11 cellular contexts compared by ENCODE assay signal in genomic region chr20:1491281-1491840, GRCh38. TPM values are rescaled to one million over a fixed set of nuclear protein-coding genes. Genes with fewer than 3 reads are reported as not detected.
DNase-seq lines count a peak whose midpoint lies in the region; ATAC-seq and TF ChIP-seq lines count a peak whose summit lies in the region.
"Had no signal": no experiment of that assay in that cellular context is flagged by ENCODE, and none has a peak within 500 bp of the region (broad histone marks: within the 10 kb centered on the region; RNA-seq: fewer than 3 reads in every experiment).

TSS of gene SIRPB2 (minus strand) at chr20:1491420. CDS start at chr20:1491359, 61 bp downstream.

- H3K4me2 ChIP-seq in hepatocyte = no peak within 1 kb of the TSS

- no peaks in the 10 kb centered on the region for H3K79me2 ChIP-seq in hepatocyte

- TF ChIP-seq POLR2A in heart left ventricle (IDR thresholded peaks at IDR 0.05) = peak in 1 of 2 donors; percentile 31

- peak; percentile 45 to 88 (median 74) for ATAC-seq in heart left ventricle
- peak in 3 of 4 donors; percentile 33 to 53 (median 43) for ATAC-seq in psoas muscle
- ATAC-seq in WTC11 = no peak
- ATAC-seq in HG02973 (IDR thresholded peaks at IDR 0.05; ENCODE audit: unreplicated experiment) = no peak
- ATAC-seq: left colon had no signal

- CTCF ChIA-PET in WTC11 (lab: Charles Lee) = interaction anchor here (4.7 kb wide), 1 partner anchor 12 kb away, joined by 23 read pairs; no protein-coding TSS in a partner anchor

- H3K9me2 ChIP-seq in hepatocyte (replicated peaks; ENCODE audit: insufficient read depth) = no peaks in the 10 kb centered on the region

- H3K27ac ChIP-seq in heart left ventricle = peak within 1 kb of the TSS in 11 of 12 donors; percentile 18 to 95 (median 46)
- H3K27ac ChIP-seq in psoas muscle = peak within 1 kb of the TSS; percentile 20
- H3K27ac ChIP-seq in hepatocyte = no peak within 1 kb of the TSS

- H3K9me3 ChIP-seq in heart left ventricle = peaks cover 0 to 2% (median 0%) of the 10 kb centered on the region in 12 donors
- H3K9me3 ChIP-seq in psoas muscle = no peaks in the 10 kb centered on the region
- H3K9me3 ChIP-seq in hepatocyte (ENCODE audit: low read depth) = no peaks in the 10 kb centered on the region

- POLR2A ChIA-PET in WTC11 (lab: Charles Lee) = no interaction called here

- H3K36me3 ChIP-seq in heart left ventricle (no peaks in the 10 kb centered on the region), psoas muscle (ENCODE audit: insufficient read depth in 1 of 2, low read depth in 1 of 2) (no peaks in the 10 kb centered on the region), hepatocyte (replicated peaks; ENCODE audit: insufficient read depth, low read depth) (no peaks in the 10 kb centered on the region)

- WGBS in heart left ventricle, 4 donors = 52 to 55% (median 53%) methylated on average over 11 of the region's 11 CpGs
- 55 to 60% (median 57%) methylated on average over 11 of the region's 11 CpGs for WGBS in psoas muscle, 3 donors
- WGBS in hepatocyte (ENCODE audit: low lambda C conversion rate, missing lambda C conversion rate) = 90% methylated on average over 11 of the region's 11 CpGs

- peaks cover 44% of the 10 kb centered on the region for H3K27me3 Mint-ChIP-seq in WTC11 (ENCODE audit: low read depth)

- H3K27me3 ChIP-seq in heart left ventricle (no peaks in the 10 kb centered on the region), psoas muscle (ENCODE audit: insufficient read depth in 3 of 3, low read length in 2 of 3) (peaks cover 0 to 6% (median 0%) of the 10 kb centered on the region in 3 donors), hepatocyte (peaks cover 26% of the 10 kb centered on the region)

- TF ChIP-seq CTCF in heart left ventricle (IDR thresholded peaks at IDR 0.05) (no peak), psoas muscle (IDR thresholded peaks at IDR 0.05) (no peak), WTC11 (IDR thresholded peaks at IDR 0.05) (no peak), hepatocyte (IDR thresholded peaks at IDR 0.05; ENCODE audit: poor library complexity) (no peak)

- no peaks in the 10 kb centered on the region for H3K36me3 Mint-ChIP-seq in WTC11

- H3K4me3 Mint-ChIP-seq in WTC11 = no peak within 1 kb of the TSS

- intact Hi-C loops in heart left ventricle (cut with DNase I) = no loop called here
- intact Hi-C loops in psoas muscle (cut with DNase I) = no loop called here

- no peak within 1 kb of the TSS for H3K27ac Mint-ChIP-seq in WTC11

- H3K4me1 Mint-ChIP-seq in WTC11 = no peaks in the 10 kb centered on the region

- peaks cover 7% of the 10 kb centered on the region; the same call in 1 of the 2 replicates for H3K9me3 Mint-ChIP-seq in WTC11

- no peaks in the 10 kb centered on the region for H4K20me1 ChIP-seq in hepatocyte (ENCODE audit: insufficient read depth, poor library complexity, severe bottlenecking)

- DNase-seq in CD1c-positive myeloid dendritic cell (ENCODE audit: extremely low spot score) (peak; percentile 93), UCSD-AML1 (lab: John Stamatoyannopoulos, UW; ENCODE audit: unreplicated experiment) (peak; percentile 43), heart left ventricle (peak; percentile 47 to 78 (median 58)), psoas muscle (peak in 1 of 2 donors; percentile 44), WTC11 (ENCODE audit: low spot score) (no peak), hepatocyte (ENCODE audit: low spot score) (no peak), foreskin melanocyte (no peak)
- DNase-seq: NCI-H524 had no signal

- H3K4me1 ChIP-seq in heart left ventricle (peaks cover 0 to 40% (median 0%) of the 10 kb centered on the region in 12 donors), psoas muscle (no peaks in the 10 kb centered on the region), hepatocyte (ENCODE audit: insufficient read depth) (no peaks in the 10 kb centered on the region)

- H2AFZ ChIP-seq in hepatocyte = no peak within 1 kb of the TSS

- H3K4me3 ChIP-seq in heart left ventricle (peak within 1 kb of the TSS in 8 of 12 donors; percentile 9 to 60 (median 28)), psoas muscle (peak within 1 kb of the TSS; percentile 39), hepatocyte (no peak within 1 kb of the TSS)

TF ChIP-seq in WTC11, 78 proteins besides CTCF, POLR2A, EP300 and RAD21:
- no peak for TF ChIP-seq SP1 (CRISPR knock-in tag; conservative IDR thresholded peaks at IDR 0.05)
- TF ChIP-seq EMX1 (CRISPR knock-in tag; IDR thresholded peaks at IDR 0.05) = no peak
- no peak for TF ChIP-seq ZNF423 (CRISPR knock-in tag; IDR thresholded peaks at IDR 0.05)
- no peak for TF ChIP-seq GRHL2 (CRISPR knock-in tag; IDR thresholded peaks at IDR 0.05; ENCODE audit: insufficient replicate concordance, severe bottlenecking)
- TF ChIP-seq USF2 (CRISPR knock-in tag; IDR thresholded peaks at IDR 0.05) = no peak
- no peak for TF ChIP-seq ZNF671 (CRISPR knock-in tag; IDR thresholded peaks at IDR 0.05)
- TF ChIP-seq SMAD4 (CRISPR knock-in tag; IDR thresholded peaks at IDR 0.05) = no peak
- TF ChIP-seq ZNF232 (CRISPR knock-in tag; IDR thresholded peaks at IDR 0.05) = no peak
- no peak for TF ChIP-seq ATF2 (CRISPR knock-in tag; IDR thresholded peaks at IDR 0.05; ENCODE audit: borderline replicate concordance, low read depth)
- TF ChIP-seq ZNF396 (CRISPR knock-in tag; IDR thresholded peaks at IDR 0.05; ENCODE audit: borderline replicate concordance) = no peak

RNA-seq across cellular contexts. Expression of gene SIRPB2, which starts in this region (rescaled TPM):
- 10 to 100 TPM in 1 of 9 donors, 1 to 10 TPM in 6, under 1 TPM in 2; 0.74 to 11.9 (median 2.4) TPM for total RNA-seq in heart left ventricle
- polyA plus RNA-seq in heart left ventricle = 1 to 10 TPM; 1.5 to 2.1 TPM
- total RNA-seq in psoas muscle = 1 to 10 TPM; 1.1 to 1.8 (median 1.1) TPM
- under 1 TPM; 0.18 to 0.39 (median 0.27) TPM for polyA plus RNA-seq in psoas muscle
- total RNA-seq in WTC11 (2021) = not detected in 3 replicates
- total RNA-seq in hepatocyte = not detected in 2 replicates
- not detected in 2 replicates for polyA plus RNA-seq in hepatocyte
- polyA plus RNA-seq: AG04450 had no signal

Comparison
In these comparisons a context has a peak if more than half of its experiments do, and no peak if none do; other contexts are left out.
1. DNase-seq: peak in CD1c-positive myeloid dendritic cell (single experiment), UCSD-AML1 (single experiment) and heart left ventricle (5 of 5); none in WTC11 (single experiment), hepatocyte (single experiment) and foreskin melanocyte (single experiment).
2. ATAC-seq: peak in heart left ventricle (4 of 4) and psoas muscle (3 of 4); none in WTC11 (single experiment) and HG02973 (single experiment).